8 cellular contexts compared by ENCODE assay signal in genomic region chr2:230713331-230714121, GRCh38. TPM values are rescaled to one million over a fixed set of nuclear protein-coding genes. Genes with fewer than 3 reads are reported as not detected.
DNase-seq lines count a peak whose midpoint lies in the region; TF ChIP-seq lines count a peak whose summit lies in the region.

No MANE protein-coding gene starts in this region.

- H3K9me3 ChIP-seq in HEK293 (ENCODE audit: control insufficient read depth, insufficient read depth, low read depth, low read length): no peaks in the 10 kb centered on the region
- H3K9me3 ChIP-seq in mucosa of rectum (ENCODE audit: control insufficient read depth in 2 of 2, low read length in 2 of 2): no peaks in the 10 kb centered on the region

- peaks cover 21% of the 10 kb centered on the region for H3K36me3 Mint-ChIP-seq in stimulated activated naive CD8-positive, alpha-beta T cell treated with anti-CD3 and anti-CD28 coated beads, Interleukin-15, Interleukin-2, amounts not matched to agents 100 ng/mL and 50 ng/mL, for 24 hours (ENCODE audit: low read depth)

- no peaks in the 10 kb centered on the region for H3K9me3 Mint-ChIP-seq in stimulated activated naive CD8-positive, alpha-beta T cell treated with anti-CD3 and anti-CD28 coated beads, Interleukin-15, Interleukin-2, amounts not matched to agents 100 ng/mL and 50 ng/mL, for 24 hours

- peaks cover 4 to 8% of the 10 kb centered on the region in 2 experiments; a peak in 2 of 3 replicates for H3K36me3 ChIP-seq in HEK293 (ENCODE audit: control insufficient read depth in 2 of 2, insufficient read depth in 1 of 2, low read length in 2 of 2)
- H3K36me3 ChIP-seq in mucosa of rectum (ENCODE audit: control insufficient read depth in 2 of 2, insufficient read depth in 2 of 2, low read length in 2 of 2): peaks cover 5 to 7% of the 10 kb centered on the region in 2 donors

- H3K4me1 Mint-ChIP-seq in stimulated activated naive CD8-positive, alpha-beta T cell treated with anti-CD3 and anti-CD28 coated beads, Interleukin-15, Interleukin-2, amounts not matched to agents 100 ng/mL and 50 ng/mL, for 24 hours (ENCODE audit: low read depth): peaks cover 53% of the 10 kb centered on the region

- CTCF ChIA-PET in GM10248 (lab: Yijun Ruan, JAX): interaction anchor here (0.8 to 2.8 kb wide), 20 partner anchors 10 to 112 kb away, joined by 3 to 14 read pairs (median 4); no protein-coding TSS in a partner anchor
- CTCF ChIA-PET in HEK293 (lab: Yijun Ruan, JAX): interaction anchor here (0.7 to 2.3 kb wide), 18 partner anchors 9 to 933 kb away, joined by 3 to 14 read pairs (median 3); no protein-coding TSS in a partner anchor

- TF ChIP-seq CTCF in GM10248 (IDR thresholded peaks at IDR 0.05; ENCODE audit: control extremely low read depth, extremely low read depth, low read depth, missing control alignments) (no peak), HEK293 (tag by site-specific recombination; IDR thresholded peaks at IDR 0.05) (no peak), epithelial cell of esophagus (IDR thresholded peaks at IDR 0.05; ENCODE audit: insufficient read depth, low read depth, low read length, missing control alignments) (no peak)

- POLR2A ChIA-PET in GM10248 (lab: Yijun Ruan, JAX): interaction anchor here (0.6 kb wide), 1 partner anchor 995 kb away, joined by 3 read pairs; the partner anchor contains the start of gene PTMA
- POLR2A ChIA-PET in HEK293 (lab: Yijun Ruan, JAX): interaction anchor here (0.7 to 1.9 kb wide), 8 partner anchors 14 to 96 kb away, joined by 3 to 8 read pairs (median 4); no protein-coding TSS in a partner anchor

- peak overlapping the region; percentile 84 for H3K27ac ChIP-seq in HEK293 (ENCODE audit: extremely low read depth, low read depth, low read length)
- peak overlapping the region; percentile 88 to 93 for H3K27ac ChIP-seq in mucosa of rectum (ENCODE audit: low read depth in 2 of 2, low read length in 2 of 2)

- H3K9ac ChIP-seq in mucosa of rectum (ENCODE audit: low read depth in 1 of 2, low read length in 2 of 2): peak overlapping the region; percentile 78 to 92

- peak overlapping the region; percentile 88 for H3K4me3 Mint-ChIP-seq in stimulated activated naive CD8-positive, alpha-beta T cell treated with anti-CD3 and anti-CD28 coated beads, Interleukin-15, Interleukin-2, amounts not matched to agents 100 ng/mL and 50 ng/mL, for 24 hours

- peak overlapping the region; percentile 86 for H3K27ac Mint-ChIP-seq in stimulated activated naive CD8-positive, alpha-beta T cell treated with anti-CD3 and anti-CD28 coated beads, Interleukin-15, Interleukin-2, amounts not matched to agents 100 ng/mL and 50 ng/mL, for 24 hours

- peak overlapping the region; percentile 87 for H3K4me3 ChIP-seq in HEK293 (ENCODE audit: low read depth, low read length)
- peak overlapping the region; percentile 88 for H3K4me3 ChIP-seq in epithelial cell of esophagus (ENCODE audit: low read length)
- peak overlapping the region; percentile 76 to 91 for H3K4me3 ChIP-seq in mucosa of rectum (ENCODE audit: low read length in 2 of 2)

- DNase-seq in GM10248 (ENCODE audit: extremely low spot score): peak; percentile 35
- DNase-seq in NCI-H460 (ENCODE audit: extremely low read depth, low read depth): peak; percentile 12
- peak; percentile 74 for DNase-seq in activated CD8-positive, alpha-beta memory T cell treated with anti-CD3 and anti-CD28 coated beads, Interleukin-2, amount 50 U/mL, for 48 hours
- peak; percentile 63 for DNase-seq in epithelial cell of esophagus (ENCODE audit: low read depth)
- DNase-seq in NCI-H1436 treated with DMSO at 0.1 percent for 48 hours (lab: John Stamatoyannopoulos, UW): no peak

- peaks cover 3% of the 10 kb centered on the region; the same call in 1 of the 2 replicates for H3K4me1 ChIP-seq in HEK293 (ENCODE audit: control insufficient read depth, insufficient read depth, low read length)
- H3K4me1 ChIP-seq in mucosa of rectum (ENCODE audit: control insufficient read depth in 2 of 2, insufficient read depth in 2 of 2, low read length in 2 of 2): peaks cover 18 to 24% of the 10 kb centered on the region in 2 donors

- no peaks in the 10 kb centered on the region for H3K27me3 Mint-ChIP-seq in stimulated activated naive CD8-positive, alpha-beta T cell treated with anti-CD3 and anti-CD28 coated beads, Interleukin-15, Interleukin-2, amounts not matched to agents 100 ng/mL and 50 ng/mL, for 24 hours

- no peaks in the 10 kb centered on the region for H3K27me3 ChIP-seq in mucosa of rectum (ENCODE audit: control insufficient read depth in 2 of 2, insufficient read depth in 2 of 2, low read length in 2 of 2)

TF ChIP-seq in HEK293, 187 proteins besides CTCF, POLR2A, EP300 and RAD21 (continues in another document):
- peak; percentile 55; the same call in 1 of the 2 replicates for TF ChIP-seq ZNF76 (tag by site-specific recombination; IDR thresholded peaks at IDR 0.05; ENCODE audit: borderline replicate concordance, low read depth)
- no peak for TF ChIP-seq KLF16 (tag by site-specific recombination; IDR thresholded peaks at IDR 0.05)
- peak; percentile 76 for TF ChIP-seq ZNF600 (tag by site-specific recombination; IDR thresholded peaks at IDR 0.05)
- no peak for TF ChIP-seq KLF7 (tag by site-specific recombination; IDR thresholded peaks at IDR 0.05; ENCODE audit: borderline replicate concordance)
- no peak for TF ChIP-seq ZNF121 (tag by site-specific recombination; IDR thresholded peaks at IDR 0.05)
- no peak for TF ChIP-seq ZNF513 (tag by site-specific recombination; IDR thresholded peaks at IDR 0.05)
- TF ChIP-seq ZBTB17 (tag by site-specific recombination; IDR thresholded peaks at IDR 0.05): peak; percentile 99
- TF ChIP-seq ZBTB48 (tag by site-specific recombination; IDR thresholded peaks at IDR 0.05): no peak
- no peak for TF ChIP-seq YY1 (tag by site-specific recombination; IDR thresholded peaks at IDR 0.05)
- TF ChIP-seq ZNF560 (tag by site-specific recombination; IDR thresholded peaks at IDR 0.05; ENCODE audit: borderline replicate concordance): no peak
- TF ChIP-seq ZNF768 (tag by site-specific recombination; IDR thresholded peaks at IDR 0.05): no peak
- no peak for TF ChIP-seq ZNF777 (tag by site-specific recombination; IDR thresholded peaks at IDR 0.05; ENCODE audit: borderline replicate concordance)
- no peak for TF ChIP-seq HOXA7 (CRISPR knock-in tag; IDR thresholded peaks at IDR 0.05; ENCODE audit: borderline replicate concordance)
- no peak for TF ChIP-seq ZNF416 (tag by site-specific recombination; IDR thresholded peaks at IDR 0.05)
- TF ChIP-seq ZNF335 (tag by site-specific recombination; conservative IDR thresholded peaks at IDR 0.05): peak; percentile 88
- TF ChIP-seq ZNF549 (tag by site-specific recombination; IDR thresholded peaks at IDR 0.05): no peak
- peak; percentile 73 for TF ChIP-seq SP2 (tag by site-specific recombination; IDR thresholded peaks at IDR 0.05)
- TF ChIP-seq ZBTB26 (tag by site-specific recombination; optimal IDR thresholded peaks at IDR 0.05): peak; percentile 22
- no peak for TF ChIP-seq ZNF112 (tag by site-specific recombination; IDR thresholded peaks at IDR 0.05)
- TF ChIP-seq ZNF48 (tag by site-specific recombination; IDR thresholded peaks at IDR 0.05): no peak
- TF ChIP-seq ZNF18 (tag by site-specific recombination; IDR thresholded peaks at IDR 0.05): no peak
- no peak for TF ChIP-seq BCL11A (tag by site-specific recombination; IDR thresholded peaks at IDR 0.05; ENCODE audit: low read depth)
- peak; percentile 73 for TF ChIP-seq ZNF366 (tag by site-specific recombination; conservative IDR thresholded peaks at IDR 0.05)

RNA-seq across cellular contexts. Expression of gene CAB39, which starts 0.9 kb away (rescaled TPM):
- total RNA-seq in NCI-H460 (2014; rRNA removed; shearing (Covaris generic)): 45.1 and 49.7 TPM in 2 replicates
- 26.8 and 32.5 TPM in 2 replicates for polyA plus RNA-seq in NCI-H460 (2014; cell fraction: nucleus; rRNA removed)
